In the genomic region with DNA sequence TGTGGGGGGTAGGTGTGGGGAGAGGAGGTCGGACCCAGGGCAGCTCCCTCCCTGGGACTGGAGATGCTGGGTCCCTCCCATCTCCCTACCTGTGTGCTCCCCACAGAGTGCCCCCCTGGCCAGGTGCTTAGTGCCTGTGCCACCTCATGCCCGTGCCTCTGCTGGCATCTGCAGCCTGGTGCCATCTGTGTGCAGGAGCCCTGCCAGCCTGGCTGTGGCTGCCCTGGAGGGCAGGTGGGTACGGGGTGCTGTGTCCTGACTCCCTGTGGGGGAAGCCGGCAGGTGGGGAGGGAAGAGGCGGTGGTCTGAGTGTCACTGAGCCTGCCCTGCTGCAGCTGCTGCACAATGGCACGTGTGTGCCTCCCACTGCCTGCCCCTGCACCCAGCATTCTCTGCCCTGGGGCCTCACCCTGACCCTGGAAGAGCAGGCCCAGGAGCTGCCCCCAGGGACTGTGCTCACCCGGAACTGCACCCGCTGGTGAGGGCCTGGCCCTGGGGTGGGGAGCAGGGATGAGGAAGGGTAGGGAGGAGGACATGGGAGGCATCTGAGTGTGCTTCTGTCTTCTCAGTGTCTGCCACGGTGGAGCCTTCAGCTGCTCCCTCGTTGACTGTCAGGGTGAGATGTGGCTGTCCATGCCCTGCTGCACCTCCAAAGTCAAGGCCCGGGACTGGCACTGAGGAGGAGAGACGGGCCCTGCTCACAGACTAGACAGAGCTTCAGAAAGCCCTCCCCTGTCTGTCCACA, we compare ENCODE assay signal across 1 cellular context.
TF ChIP-seq lines count a peak whose summit lies in the region.

No MANE protein-coding gene starts in this region.

TF ChIP-seq in GM12878, 131 proteins besides CTCF, POLR2A, EP300 and RAD21:
- no peak for TF ChIP-seq JUND (IDR thresholded peaks at IDR 0.05; ENCODE audit: low read depth, low read length)
- TF ChIP-seq SP1 (IDR thresholded peaks at IDR 0.05; ENCODE audit: low read depth, low read length): no peak
- TF ChIP-seq, protein P1, sequence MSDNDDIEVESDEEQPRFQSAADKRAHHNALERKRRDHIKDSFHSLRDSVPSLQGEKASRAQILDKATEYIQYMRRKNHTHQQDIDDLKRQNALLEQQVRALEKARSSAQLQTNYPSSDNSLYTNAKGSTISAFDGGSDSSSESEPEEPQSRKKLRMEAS (IDR thresholded peaks at IDR 0.05; ENCODE audit: low read depth, low read length): no peak
- no peak for TF ChIP-seq HCFC1 (IDR thresholded peaks at IDR 0.05; ENCODE audit: low read length)
- TF ChIP-seq, protein P2, sequence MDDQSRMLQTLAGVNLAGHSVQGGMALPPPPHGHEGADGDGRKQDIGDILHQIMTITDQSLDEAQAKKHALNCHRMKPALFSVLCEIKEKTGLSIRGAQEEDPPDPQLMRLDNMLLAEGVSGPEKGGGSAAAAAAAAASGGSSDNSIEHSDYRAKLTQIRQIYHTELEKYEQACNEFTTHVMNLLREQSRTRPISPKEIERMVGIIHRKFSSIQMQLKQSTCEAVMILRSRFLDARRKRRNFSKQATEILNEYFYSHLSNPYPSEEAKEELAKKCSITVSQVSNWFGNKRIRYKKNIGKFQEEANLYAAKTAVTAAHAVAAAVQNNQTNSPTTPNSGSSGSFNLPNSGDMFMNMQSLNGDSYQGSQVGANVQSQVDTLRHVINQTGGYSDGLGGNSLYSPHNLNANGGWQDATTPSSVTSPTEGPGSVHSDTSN (IDR thresholded peaks at IDR 0.05; ENCODE audit: insufficient replicate concordance, low read depth, low read length): no peak
- no peak for TF ChIP-seq ZNF207 (IDR thresholded peaks at IDR 0.05; ENCODE audit: borderline replicate concordance)
- TF ChIP-seq EZH2 (IDR thresholded peaks at IDR 0.05; ENCODE audit: borderline replicate concordance, control insufficient read depth, low read depth, low read length): no peak
- TF ChIP-seq WRNIP1 (IDR thresholded peaks at IDR 0.05; ENCODE audit: borderline replicate concordance, low read depth, low read length): no peak
- TF ChIP-seq EGR1 (IDR thresholded peaks at IDR 0.05; ENCODE audit: borderline replicate concordance in 1 of 2, low read depth in 2 of 2, low read length in 2 of 2): no peak
- TF ChIP-seq PML (IDR thresholded peaks at IDR 0.05; ENCODE audit: low read length): no peak
- no peak for TF ChIP-seq SUZ12 (IDR thresholded peaks at IDR 0.05; ENCODE audit: unreplicated experiment)
- no peak for TF ChIP-seq POU2F2 (IDR thresholded peaks at IDR 0.05; ENCODE audit: borderline replicate concordance, low read depth, low read length)
- no peak for TF ChIP-seq ZNF274 (IDR thresholded peaks at IDR 0.05; ENCODE audit: insufficient read depth, insufficient read length)
- TF ChIP-seq EED (IDR thresholded peaks at IDR 0.05; ENCODE audit: low read depth): no peak
- no peak for TF ChIP-seq CREM (IDR thresholded peaks at IDR 0.05; ENCODE audit: low read depth)
- no peak for TF ChIP-seq MYB (IDR thresholded peaks at IDR 0.05; ENCODE audit: borderline replicate concordance, low read depth, low read length)
- TF ChIP-seq YBX1 (IDR thresholded peaks at IDR 0.05): no peak
- TF ChIP-seq PAX5 (IDR thresholded peaks at IDR 0.05; ENCODE audit: borderline replicate concordance, low read depth, low read length): no peak
- no peak for TF ChIP-seq IRF4 (IDR thresholded peaks at IDR 0.05; ENCODE audit: low read depth, low read length)
- no peak for TF ChIP-seq SMARCA5 (IDR thresholded peaks at IDR 0.05)
